In genomic region chr4:47640911-47641310, GRCh38 we compare ENCODE assay signal across 18 cellular contexts.
DNase-seq lines count a peak whose midpoint lies in the region; FAIRE-seq and TF ChIP-seq lines count a peak whose summit lies in the region.
"Had no signal": no experiment of that assay in that cellular context is flagged by ENCODE, and none has a peak within 500 bp of the region (broad histone marks: within the 10 kb centered on the region; RNA-seq: fewer than 3 reads in every experiment).

No MANE protein-coding gene starts in this region.

- H3K4me3 Mint-ChIP-seq in astrocyte (ENCODE audit: unreplicated experiment): no peak overlapping the region
- H3K4me3 Mint-ChIP-seq: CD8-positive, alpha-beta memory T cell had no signal

- no peaks in the 10 kb centered on the region for H3K9me2 ChIP-seq in GM23248 (ENCODE audit: insufficient read depth)

- H3K4me2 ChIP-seq in GM23248 (ENCODE audit: unreplicated experiment) (no peak overlapping the region), astrocyte (ENCODE audit: low read length) (no peak overlapping the region), skeletal muscle satellite cell (ENCODE audit: low read length) (peak overlapping the region; percentile 12), trophoblast cell (ENCODE audit: low read length) (no peak overlapping the region)

- H3K23ac ChIP-seq in trophoblast cell (ENCODE audit: low read length): no peak overlapping the region

- H3K4me1 ChIP-seq in GM23248 (ENCODE audit: insufficient read depth) (peaks cover 9% of the 10 kb centered on the region), astrocyte (ENCODE audit: insufficient read depth, low read length) (no peaks in the 10 kb centered on the region), skeletal muscle satellite cell (ENCODE audit: control insufficient read depth, insufficient read depth, low read length) (peaks cover 49% of the 10 kb centered on the region), trophoblast cell (ENCODE audit: control insufficient read depth in 1 of 2, insufficient read depth in 2 of 2, low read length in 2 of 2) (no peaks in the 10 kb centered on the region)
- H3K4me1 ChIP-seq: HAP-1 had no signal

- no peaks in the 10 kb centered on the region for H3K79me1 ChIP-seq in trophoblast cell (ENCODE audit: low read length)

- no peak overlapping the region for H4K12ac ChIP-seq in trophoblast cell (ENCODE audit: low read depth, low read length)

- peak; percentile 28 for DNase-seq in GM23248
- peak; percentile 20 for DNase-seq in astrocyte (ENCODE audit: low read depth)
- DNase-seq in fibroblast of pulmonary artery (ENCODE audit: low read depth): peak; percentile 31
- no peak for DNase-seq in SKM-1 (lab: John Stamatoyannopoulos, UW; ENCODE audit: unreplicated experiment)
- DNase-seq in trophoblast cell: no peak
- no peak for DNase-seq in T-helper 9 cell
- DNase-seq: C1 segment of cervical spinal cord; CD8-positive, alpha-beta memory T cell; DMS79; NCI-H1694 treated with DMSO at 0.1 percent for 48 hours; NCI-H2227 treated with DMSO at 0.1 percent for 48 hours; NCI-H524 treated with DMSO at 0.1 percent for 48 hours; RPMI8226; SHP77 treated with DMSO at 0.1 percent for 48 hours had no signal

- H3K27me3 ChIP-seq in GM23248 (replicated peaks; ENCODE audit: insufficient read depth): no peaks in the 10 kb centered on the region
- H3K27me3 ChIP-seq in astrocyte (ENCODE audit: insufficient read depth, low read length): no peaks in the 10 kb centered on the region
- no peaks in the 10 kb centered on the region for H3K27me3 ChIP-seq in skeletal muscle satellite cell (ENCODE audit: control insufficient read depth, insufficient read depth, low read length)
- no peaks in the 10 kb centered on the region for H3K27me3 ChIP-seq in trophoblast cell (ENCODE audit: insufficient read depth, low read length)

- H3K27ac ChIP-seq in GM23248 (no peak overlapping the region), astrocyte (ENCODE audit: low read depth, low read length) (no peak overlapping the region), trophoblast cell (ENCODE audit: low read depth, low read length) (no peak overlapping the region)

- no peaks in the 10 kb centered on the region for H3K27me3 Mint-ChIP-seq in astrocyte (ENCODE audit: low read depth, unreplicated experiment)

- no peak overlapping the region for H3K27ac Mint-ChIP-seq in astrocyte (ENCODE audit: unreplicated experiment)
- H3K27ac Mint-ChIP-seq: CD8-positive, alpha-beta memory T cell had no signal

- no peak overlapping the region for H4K91ac ChIP-seq in trophoblast cell (ENCODE audit: low read depth, low read length)

- H4K8ac ChIP-seq in trophoblast cell (ENCODE audit: low read depth, low read length): no peak overlapping the region

- H2BK120ac ChIP-seq in trophoblast cell (ENCODE audit: insufficient read depth, low read length, poor library complexity): no peak overlapping the region

- H3K9me3 Mint-ChIP-seq in astrocyte (ENCODE audit: unreplicated experiment): peaks cover 14% of the 10 kb centered on the region

- H3K4me1 Mint-ChIP-seq in astrocyte (ENCODE audit: low read depth, unreplicated experiment): peaks cover 14% of the 10 kb centered on the region
- H3K4me1 Mint-ChIP-seq: CD8-positive, alpha-beta memory T cell had no signal

- no peaks in the 10 kb centered on the region for H3F3A ChIP-seq in GM23248 (ENCODE audit: insufficient read depth)

- H3K9me3 ChIP-seq in GM23248 (ENCODE audit: low read depth) (no peaks in the 10 kb centered on the region), astrocyte (ENCODE audit: insufficient read depth, low read depth, low read length) (no peaks in the 10 kb centered on the region), skeletal muscle satellite cell (replicated peaks; ENCODE audit: low read length) (no peaks in the 10 kb centered on the region), trophoblast cell (ENCODE audit: insufficient read depth, low read depth, low read length) (peaks cover 4% of the 10 kb centered on the region)
- H3K9me3 ChIP-seq: HAP-1 had no signal

- FAIRE-seq in astrocyte (lab: Jason Lieb, UNC): peak; percentile 13
- FAIRE-seq: D721Med, G401.6 had no signal

- no peak overlapping the region for H3K4ac ChIP-seq in trophoblast cell (ENCODE audit: low read depth, low read length)

- H2BK5ac ChIP-seq in trophoblast cell (ENCODE audit: low read depth, low read length, poor library complexity): no peak overlapping the region

- in situ Hi-C loops in GM23248 (cut with MboI): no loop called here

- H3K18ac ChIP-seq in trophoblast cell (ENCODE audit: low read length): no peak overlapping the region

- TF ChIP-seq CTCF in astrocyte (IDR thresholded peaks at IDR 0.05; ENCODE audit: insufficient read depth, low read depth, low read length) (no peak), fibroblast of pulmonary artery (IDR thresholded peaks at IDR 0.05; ENCODE audit: low read length, missing control alignments) (no peak)

- H4K20me1 ChIP-seq in GM23248 (ENCODE audit: insufficient read depth) (no peaks in the 10 kb centered on the region), astrocyte (ENCODE audit: insufficient read depth, low read length) (no peaks in the 10 kb centered on the region)

- H3K14ac ChIP-seq in trophoblast cell (ENCODE audit: low read length): no peak overlapping the region

- H3K36me3 ChIP-seq in GM23248 (ENCODE audit: low read depth): no peaks in the 10 kb centered on the region
- no peaks in the 10 kb centered on the region for H3K36me3 ChIP-seq in astrocyte (ENCODE audit: insufficient read depth, low read length)
- H3K36me3 ChIP-seq in skeletal muscle satellite cell (ENCODE audit: insufficient read depth, low read length): peaks cover 11% of the 10 kb centered on the region
- no peaks in the 10 kb centered on the region for H3K36me3 ChIP-seq in trophoblast cell (ENCODE audit: control insufficient read depth in 1 of 2, insufficient read depth in 2 of 2, low read length in 2 of 2)
- H3K36me3 ChIP-seq: HAP-1 had no signal

- H3K9ac ChIP-seq in GM23248 (no peak overlapping the region), astrocyte (ENCODE audit: low read length) (no peak overlapping the region), skeletal muscle satellite cell (ENCODE audit: low read depth, low read length) (peak overlapping the region; percentile 42), trophoblast cell (ENCODE audit: low read length) (no peak overlapping the region)

- peaks cover 5% of the 10 kb centered on the region for H3K36me3 Mint-ChIP-seq in astrocyte (ENCODE audit: low read depth, unreplicated experiment)

- H2AFZ ChIP-seq in GM23248 (no peak overlapping the region), astrocyte (ENCODE audit: low read depth, low read length) (no peak overlapping the region), trophoblast cell (ENCODE audit: insufficient read depth, low read length, poor library complexity) (no peak overlapping the region)

- no peak overlapping the region for H2AK5ac ChIP-seq in trophoblast cell (ENCODE audit: low read length)

- no peak overlapping the region for H2BK12ac ChIP-seq in trophoblast cell (ENCODE audit: low read length)

- H3K79me2 ChIP-seq in GM23248 (ENCODE audit: insufficient read depth) (no peaks in the 10 kb centered on the region), astrocyte (ENCODE audit: insufficient read depth, low read length) (no peaks in the 10 kb centered on the region), trophoblast cell (ENCODE audit: control insufficient read depth, insufficient read depth, low read length, poor library complexity) (no peaks in the 10 kb centered on the region)

- H3K4me3 ChIP-seq in GM23248 (no peak overlapping the region), astrocyte (ENCODE audit: insufficient read depth, low read depth, low read length) (no peak overlapping the region), fibroblast of pulmonary artery (replicated peaks; ENCODE audit: low read depth, low read length) (no peak overlapping the region), skeletal muscle satellite cell (ENCODE audit: low read length) (no peak overlapping the region), trophoblast cell (ENCODE audit: low read depth, low read length) (no peak overlapping the region)
- H3K4me3 ChIP-seq: HAP-1 had no signal

Comparison
In these comparisons a context has a peak if more than half of its experiments do, and no peak if none do; other contexts are left out.
1. DNase-seq: peak in GM23248 (single experiment), astrocyte (single experiment) and fibroblast of pulmonary artery (single experiment); none in SKM-1 (single experiment), trophoblast cell (0 of 2) and T-helper 9 cell (single experiment).